ENCODE assay signal across 11 cellular contexts in the genomic region with DNA sequence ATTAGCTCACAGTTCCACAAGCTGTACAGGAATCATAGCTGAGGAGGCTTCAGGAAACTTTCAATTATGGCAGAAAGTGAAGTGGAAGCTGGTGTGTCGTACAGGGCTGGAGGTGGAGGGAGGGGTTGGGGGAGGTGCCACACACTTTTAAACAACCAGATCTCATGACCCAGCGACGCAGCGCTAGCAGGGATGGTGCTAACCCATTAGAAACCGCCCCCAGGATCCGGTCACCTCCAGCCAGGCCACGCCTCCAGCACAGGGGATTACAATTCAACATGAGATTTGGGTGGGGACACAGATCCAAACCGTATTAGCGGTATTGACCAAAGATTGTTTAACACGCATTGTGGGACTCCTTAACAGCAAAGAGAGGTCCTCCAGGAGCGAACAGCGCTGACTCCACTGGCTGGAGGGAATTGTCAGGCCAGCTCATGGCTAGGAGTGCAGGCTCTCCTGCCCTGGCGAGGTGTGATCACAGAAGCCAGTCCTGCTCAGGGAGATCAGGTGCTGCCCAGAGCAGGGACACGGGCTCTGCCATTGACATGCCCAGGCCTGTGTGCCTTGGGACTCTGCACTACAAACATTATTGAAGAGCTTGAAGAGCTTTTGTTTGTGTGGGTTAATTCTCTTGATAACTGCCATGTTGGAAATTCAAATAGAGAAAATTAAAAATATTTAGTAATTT.
"Had no signal": no experiment of that assay in that cellular context is flagged by ENCODE, and none has a peak within 500 bp of the region (broad histone marks: within the 10 kb centered on the region; RNA-seq: fewer than 3 reads in every experiment).

No MANE protein-coding gene starts in this region.

- H3K27me3 ChIP-seq: brain microvascular endothelial cell, gastroesophageal sphincter, neural progenitor cell, transverse colon had no signal

- ATAC-seq: activated CD4-positive, CD25-positive, alpha-beta regulatory T cell treated with anti-CD3 and anti-CD28 coated beads, Interleukin-2, amount 50 U/mL, for 24 hours; activated naive CD4-positive, alpha-beta T cell treated with anti-CD3 and anti-CD28 coated beads, Interleukin-2, amount 50 U/mL, for 72 hours; gastroesophageal sphincter; left ventricle myocardium superior had no signal

- DNase-seq: activated effector memory CD4-positive, alpha-beta T cell treated with anti-CD3 and anti-CD28 coated beads, Interleukin-2, amount 50 U/mL, for 16 hours; activated T-cell treated with anti-CD3 and anti-CD28 coated beads, Interleukin-2, amount 50 U/mL, for 1 hour; brain microvascular endothelial cell; dermis blood vessel endothelial cell; left ventricle myocardium superior; mesendoderm; transverse colon had no signal

- H3K27ac ChIP-seq: brain microvascular endothelial cell, gastroesophageal sphincter, neural progenitor cell, transverse colon had no signal

- H3K4me1 ChIP-seq: gastroesophageal sphincter, neural progenitor cell, transverse colon had no signal
